In genomic region chr1:226958300-226958699, GRCh38 we compare ENCODE assay signal across 17 cellular contexts. TPM values are rescaled to one million over a fixed set of nuclear protein-coding genes. Genes with fewer than 3 reads are reported as not detected.
DNase-seq lines count a peak whose midpoint lies in the region; ATAC-seq and TF ChIP-seq lines count a peak whose summit lies in the region.
"Had no signal": no experiment of that assay in that cellular context is flagged by ENCODE, and none has a peak within 500 bp of the region (broad histone marks: within the 10 kb centered on the region; RNA-seq: fewer than 3 reads in every experiment).

No MANE protein-coding gene starts in this region.

- no peak overlapping the region for H3K4me3 ChIP-seq in left ventricle myocardium inferior
- H3K4me3 ChIP-seq: BLaER1 had no signal

- H3K27me3 Mint-ChIP-seq in natural killer cell treated with Interleukin-12 subunit alpha and Interleukin-12 subunit beta and Interleukin-15 and Interleukin-18, amount 100 ng/mL, for 72 hours: no peaks in the 10 kb centered on the region
- H3K27me3 Mint-ChIP-seq in natural killer cell (ENCODE audit: low read depth in 2 of 2): no peaks in the 10 kb centered on the region
- H3K27me3 Mint-ChIP-seq: CD8-positive, alpha-beta memory T cell had no signal

- no peak overlapping the region for H3K27ac Mint-ChIP-seq in natural killer cell treated with Interleukin-12 subunit alpha and Interleukin-12 subunit beta and Interleukin-15 and Interleukin-18, amount 100 ng/mL, for 72 hours
- H3K27ac Mint-ChIP-seq in natural killer cell: no peak overlapping the region

- peaks cover 7% of the 10 kb centered on the region for H3K36me3 ChIP-seq in left ventricle myocardium inferior

- no peaks in the 10 kb centered on the region for H3K9me3 ChIP-seq in left ventricle myocardium inferior (replicated peaks)

- no peak for TF ChIP-seq CTCF in natural killer cell (IDR thresholded peaks at IDR 0.05)
- TF ChIP-seq CTCF in left ventricle myocardium inferior (IDR thresholded peaks at IDR 0.05; ENCODE audit: borderline replicate concordance): no peak

- H3K9me3 Mint-ChIP-seq in natural killer cell treated with Interleukin-12 subunit alpha and Interleukin-12 subunit beta and Interleukin-15 and Interleukin-18, amount 100 ng/mL, for 72 hours: no peaks in the 10 kb centered on the region
- H3K9me3 Mint-ChIP-seq in natural killer cell: peaks cover 2 to 4% of the 10 kb centered on the region in 2 donors
- H3K9me3 Mint-ChIP-seq: CD8-positive, alpha-beta memory T cell had no signal

- H3K4me1 ChIP-seq in left ventricle myocardium inferior: peaks cover 72% of the 10 kb centered on the region

- H3K4me3 Mint-ChIP-seq in natural killer cell treated with Interleukin-12 subunit alpha and Interleukin-12 subunit beta and Interleukin-15 and Interleukin-18, amount 100 ng/mL, for 72 hours: no peak overlapping the region
- no peak overlapping the region for H3K4me3 Mint-ChIP-seq in natural killer cell
- H3K4me3 Mint-ChIP-seq: CD8-positive, alpha-beta memory T cell had no signal

- peaks cover 22 to 23% of the 10 kb centered on the region in 2 donors for H3K4me1 Mint-ChIP-seq in natural killer cell treated with Interleukin-12 subunit alpha and Interleukin-12 subunit beta and Interleukin-15 and Interleukin-18, amount 100 ng/mL, for 72 hours (ENCODE audit: low read depth in 2 of 2)
- H3K4me1 Mint-ChIP-seq in natural killer cell: peaks cover 35 to 42% of the 10 kb centered on the region in 2 donors

- intact Hi-C loops in natural killer cell (cut with micrococcal nuclease) (no loop called here), left ventricle myocardium inferior (cut with micrococcal nuclease) (no loop called here)

- no peaks in the 10 kb centered on the region for H3K36me3 Mint-ChIP-seq in natural killer cell treated with Interleukin-12 subunit alpha and Interleukin-12 subunit beta and Interleukin-15 and Interleukin-18, amount 100 ng/mL, for 72 hours
- H3K36me3 Mint-ChIP-seq in natural killer cell: no peaks in the 10 kb centered on the region

- ATAC-seq in natural killer cell treated with Interleukin-12 subunit alpha and Interleukin-12 subunit beta and Interleukin-15 and Interleukin-18, amount 100 ng/mL, for 72 hours: no peak
- ATAC-seq in natural killer cell (no peak), HG02759 (IDR thresholded peaks at IDR 0.05; ENCODE audit: unreplicated experiment) (no peak), GM19395 (IDR thresholded peaks at IDR 0.05; ENCODE audit: unreplicated experiment) (no peak), HG02763 (IDR thresholded peaks at IDR 0.05; ENCODE audit: unreplicated experiment) (no peak)
- ATAC-seq: PC-3 had no signal

- peak overlapping the region; percentile 74 for H3K27ac ChIP-seq in left ventricle myocardium inferior (replicated peaks)
- H3K27ac ChIP-seq: BLaER1 had no signal

- peak; percentile 34 for DNase-seq in natural killer cell treated with Interleukin-12 subunit alpha and Interleukin-12 subunit beta and Interleukin-15 and Interleukin-18, amount 100 ng/mL, for 72 hours (ENCODE audit: low spot score)
- DNase-seq in natural killer cell (no peak), left ventricle myocardium inferior (no peak), mesenteric fat pad (ENCODE audit: low spot score) (peak; percentile 80), NCI-H2171 (lab: John Stamatoyannopoulos, UW) (no peak)
- DNase-seq: CD8-positive, alpha-beta memory T cell; IMR-90; NCI-H1417 treated with DMSO at 0.1 percent for 48 hours; NCI-H187 treated with DMSO at 0.1 percent for 48 hours; NCI-H226; NCI-H524; PC-3; RPMI8226 had no signal

- H3K27me3 ChIP-seq in left ventricle myocardium inferior (ENCODE audit: low read depth): no peaks in the 10 kb centered on the region
- H3K27me3 ChIP-seq: BLaER1 had no signal

RNA-seq across cellular contexts. Expression of gene COQ8A, which starts 18.2 kb away (rescaled TPM):
- 10 to 100 TPM; 12.3 to 28.4 TPM for total RNA-seq in natural killer cell treated with Interleukin-12 subunit alpha and Interleukin-12 subunit beta and Interleukin-15 and Interleukin-18, amount 100 ng/mL, for 72 hours
- total RNA-seq in natural killer cell (10 to 100 TPM; 42.9 to 59.7 (median 56.2) TPM), left ventricle myocardium inferior (357 TPM), mesenteric fat pad (62.0 TPM)

Comparison
In these comparisons a context has a peak if more than half of its experiments do, and no peak if none do; other contexts are left out.
1. DNase-seq: peak in natural killer cell treated with Interleukin-12 subunit alpha and Interleukin-12 subunit beta and Interleukin-15 and Interleukin-18, amount 100 ng/mL, for 72 hours (single experiment) and mesenteric fat pad (single experiment); none in natural killer cell (single experiment), left ventricle myocardium inferior (single experiment) and NCI-H2171 (single experiment).